In genomic region chr17:44604149-44605115, GRCh38 we compare ENCODE assay signal across 1 cellular context.
TF ChIP-seq lines count a peak whose summit lies in the region.

No MANE protein-coding gene starts in this region.

TF ChIP-seq in IMR-90, 13 proteins besides CTCF, POLR2A, EP300 and RAD21:
- TF ChIP-seq NFE2L2 (IDR thresholded peaks at IDR 0.05; ENCODE audit: low read depth, low read length): no peak
- TF ChIP-seq RFX5 (IDR thresholded peaks at IDR 0.05; ENCODE audit: low read depth, low read length): peak; percentile 73
TF ChIP-seq in IMR-90: peak in this region for 1.
